In the genomic region with DNA sequence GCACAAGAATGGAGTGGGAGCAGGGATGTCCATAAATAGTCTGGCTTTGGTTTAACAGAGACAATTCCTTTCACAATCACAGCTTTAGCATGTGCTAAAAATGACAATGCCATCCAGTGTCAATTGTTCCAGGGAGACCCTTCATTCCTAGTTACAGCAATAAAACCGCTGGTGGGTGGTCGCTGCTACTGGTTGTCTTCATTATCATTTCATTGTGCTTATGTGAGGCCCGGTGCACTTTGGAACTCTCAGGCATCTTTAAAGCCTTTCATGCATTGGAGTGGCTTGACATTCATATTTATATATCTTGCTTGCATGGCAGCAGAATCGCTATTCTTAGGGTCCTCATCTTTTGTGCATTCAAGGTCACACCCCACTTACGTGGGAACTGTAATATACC, we compare ENCODE assay signal across 2 cellular contexts.
TF ChIP-seq lines count a peak whose summit lies in the region.

No MANE protein-coding gene starts in this region.

TF ChIP-seq in GM23338, 12 proteins besides CTCF, POLR2A, EP300 and RAD21 (continues in another document):
- TF ChIP-seq EZH2 (IDR thresholded peaks at IDR 0.05; ENCODE audit: low read depth, unreplicated experiment): no peak
- no peak for TF ChIP-seq ZNF462 (CRISPR knock-in tag; IDR thresholded peaks at IDR 0.05)
- TF ChIP-seq ETS1 (IDR thresholded peaks at IDR 0.05): no peak
- TF ChIP-seq ZNF114 (CRISPR knock-in tag; IDR thresholded peaks at IDR 0.05): no peak
- TF ChIP-seq EZH2phosphoT487 (IDR thresholded peaks at IDR 0.05; ENCODE audit: unreplicated experiment): no peak
- TF ChIP-seq NANOG (IDR thresholded peaks at IDR 0.05; ENCODE audit: borderline replicate concordance): no peak; the same call in 1 of the 2 replicates
- no peak for TF ChIP-seq POLR2AphosphoS5 (IDR thresholded peaks at IDR 0.05; ENCODE audit: low read depth)
- TF ChIP-seq JUNB (IDR thresholded peaks at IDR 0.05; ENCODE audit: unreplicated experiment): no peak
- TF ChIP-seq CREB1 (CRISPR knock-in tag; IDR thresholded peaks at IDR 0.05; ENCODE audit: low read depth): no peak
- TF ChIP-seq, protein P1, sequence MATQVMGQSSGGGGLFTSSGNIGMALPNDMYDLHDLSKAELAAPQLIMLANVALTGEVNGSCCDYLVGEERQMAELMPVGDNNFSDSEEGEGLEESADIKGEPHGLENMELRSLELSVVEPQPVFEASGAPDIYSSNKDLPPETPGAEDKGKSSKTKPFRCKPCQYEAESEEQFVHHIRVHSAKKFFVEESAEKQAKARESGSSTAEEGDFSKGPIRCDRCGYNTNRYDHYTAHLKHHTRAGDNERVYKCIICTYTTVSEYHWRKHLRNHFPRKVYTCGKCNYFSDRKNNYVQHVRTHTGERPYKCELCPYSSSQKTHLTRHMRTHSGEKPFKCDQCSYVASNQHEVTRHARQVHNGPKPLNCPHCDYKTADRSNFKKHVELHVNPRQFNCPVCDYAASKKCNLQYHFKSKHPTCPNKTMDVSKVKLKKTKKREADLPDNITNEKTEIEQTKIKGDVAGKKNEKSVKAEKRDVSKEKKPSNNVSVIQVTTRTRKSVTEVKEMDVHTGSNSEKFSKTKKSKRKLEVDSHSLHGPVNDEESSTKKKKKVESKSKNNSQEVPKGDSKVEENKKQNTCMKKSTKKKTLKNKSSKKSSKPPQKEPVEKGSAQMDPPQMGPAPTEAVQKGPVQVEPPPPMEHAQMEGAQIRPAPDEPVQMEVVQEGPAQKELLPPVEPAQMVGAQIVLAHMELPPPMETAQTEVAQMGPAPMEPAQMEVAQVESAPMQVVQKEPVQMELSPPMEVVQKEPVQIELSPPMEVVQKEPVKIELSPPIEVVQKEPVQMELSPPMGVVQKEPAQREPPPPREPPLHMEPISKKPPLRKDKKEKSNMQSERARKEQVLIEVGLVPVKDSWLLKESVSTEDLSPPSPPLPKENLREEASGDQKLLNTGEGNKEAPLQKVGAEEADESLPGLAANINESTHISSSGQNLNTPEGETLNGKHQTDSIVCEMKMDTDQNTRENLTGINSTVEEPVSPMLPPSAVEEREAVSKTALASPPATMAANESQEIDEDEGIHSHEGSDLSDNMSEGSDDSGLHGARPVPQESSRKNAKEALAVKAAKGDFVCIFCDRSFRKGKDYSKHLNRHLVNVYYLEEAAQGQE (IDR thresholded peaks at IDR 0.05; ENCODE audit: unreplicated experiment): no peak

TF ChIP-seq in H1, 55 proteins besides CTCF, POLR2A, EP300 and RAD21:
- TF ChIP-seq HDAC6 (IDR thresholded peaks at IDR 0.05; ENCODE audit: low read depth, low read length) (no peak), JUN (IDR thresholded peaks at IDR 0.05; ENCODE audit: low read depth, low read length) (no peak), SIN3A (conservative IDR thresholded peaks at IDR 0.05 in 1 of 2, IDR thresholded peaks at IDR 0.05 in 1 of 2; ENCODE audit: low read depth in 1 of 2, low read length in 2 of 2) (no peak), HDAC2 (IDR thresholded peaks at IDR 0.05; ENCODE audit: borderline replicate concordance in 1 of 2, low read depth in 2 of 2, low read length in 2 of 2) (no peak), SUZ12 (IDR thresholded peaks at IDR 0.05; ENCODE audit: low read length) (no peak)
